Comparison of ENCODE assay signal across 23 cellular contexts in genomic region chr10:44393051-44393630, GRCh38. TPM values are rescaled to one million over a fixed set of nuclear protein-coding genes. Genes with fewer than 3 reads are reported as not detected.
A peak's percentile ranks its signal among the peaks of the same experiment; 100 is the strongest.
DNase-seq lines count a peak whose midpoint lies in the region; ATAC-seq, FAIRE-seq and TF ChIP-seq lines count a peak whose summit lies in the region.
"Had no signal": no experiment of that assay in that cellular context is flagged by ENCODE, and none has a peak within 500 bp of the region (broad histone marks: within the 10 kb centered on the region; RNA-seq: fewer than 3 reads in every experiment).

No MANE protein-coding gene starts in this region.

- no peaks in the 10 kb centered on the region for H3K9me3 Mint-ChIP-seq in T-cell
- H3K9me3 Mint-ChIP-seq: T-helper 1 cell treated with Interleukin-12 subunit alpha and Interleukin-12 subunit beta and Interleukin-4 antibody, amounts not matched to agents 30 μg/mL and 1 μg/mL, for 36 hours had no signal

- no peak overlapping the region for H3K27ac ChIP-seq in esophagus muscularis mucosa (replicated peaks in 1 of 4)
- H3K27ac ChIP-seq in lower lobe of right lung, result no peak overlapping the region
- H3K27ac ChIP-seq: body of pancreas, SJSA1 had no signal

- TF ChIP-seq EP300 in esophagus muscularis mucosa (IDR thresholded peaks at IDR 0.05), result no peak

- no peak for FAIRE-seq in HTR-8/SVneo (lab: Jason Lieb, UNC)

- H3K4me1 ChIP-seq in esophagus muscularis mucosa, result no peaks in the 10 kb centered on the region
- no peaks in the 10 kb centered on the region for H3K4me1 ChIP-seq in lower lobe of right lung
- H3K4me1 ChIP-seq: SJSA1 had no signal

- ATAC-seq in sciatic nerve (peak; percentile 41), lower lobe of right lung (no peak), HG02938 (IDR thresholded peaks at IDR 0.05; ENCODE audit: unreplicated experiment) (no peak), T-cell (replicated peaks in 1 of 4) (no peak)
- ATAC-seq: body of pancreas, HCT116 had no signal

- H3K4me3 ChIP-seq in esophagus muscularis mucosa, result no peak overlapping the region
- no peak overlapping the region for H3K4me3 ChIP-seq in lower lobe of right lung
- H3K4me3 ChIP-seq: body of pancreas, SJSA1 had no signal

- peaks cover 33% of the 10 kb centered on the region in 2 donors for H3K27me3 Mint-ChIP-seq in T-cell

- POLR2A ChIA-PET in T-cell (lab: Charles Lee), result no interaction called here

- H3K4me1 Mint-ChIP-seq in T-cell, result no peaks in the 10 kb centered on the region
- H3K4me1 Mint-ChIP-seq: CD4-positive, CD25-positive, alpha-beta regulatory T cell; memory B cell had no signal

- CTCF ChIA-PET in T-cell (lab: Charles Lee), result no interaction called here

- WGBS in esophagus muscularis mucosa, result 82% methylated on average over 7 of the region's 7 CpGs

- H3K9me3 ChIP-seq in esophagus muscularis mucosa (no peaks in the 10 kb centered on the region), lower lobe of right lung (no peaks in the 10 kb centered on the region)
- H3K9me3 ChIP-seq: body of pancreas, SJSA1 had no signal

- no peak overlapping the region for H3K4me3 Mint-ChIP-seq in T-cell
- H3K4me3 Mint-ChIP-seq: CD4-positive, CD25-positive, alpha-beta regulatory T cell; memory B cell; T-helper 1 cell treated with Interleukin-12 subunit alpha and Interleukin-12 subunit beta and Interleukin-4 antibody, amounts not matched to agents 30 μg/mL and 1 μg/mL, for 36 hours had no signal

- DNase-seq in EH (ENCODE audit: low read depth) (peak; percentile 82), HTR-8/SVneo (ENCODE audit: insufficient read length, low spot score) (peak; percentile 32), esophagus muscularis mucosa (ENCODE audit: extremely low spot score) (peak; percentile 79), sciatic nerve (ENCODE audit: low spot score) (peak; percentile 22), NCI-H2227 treated with DMSO at 0.1 percent for 48 hours (lab: John Stamatoyannopoulos, UW) (no peak), lower lobe of right lung (no peak), T-cell (no peak)
- DNase-seq: activated CD4-positive, alpha-beta T cell treated with anti-CD3 and anti-CD28 coated beads for 48 hours; body of pancreas; CD4-positive, CD25-positive, alpha-beta regulatory T cell; effector CD8-positive, alpha-beta T cell; GDM1; KG1; kidney glomerular epithelial cell; NCI-H1694 treated with DMSO at 0.1 percent for 48 hours; NCI-H345; occipital lobe; trophoblast cell had no signal

- TF ChIP-seq POLR2A in esophagus muscularis mucosa (IDR thresholded peaks at IDR 0.05; ENCODE audit: low read depth), result no peak

- no peaks in the 10 kb centered on the region for H3K36me3 ChIP-seq in esophagus muscularis mucosa
- no peaks in the 10 kb centered on the region for H3K36me3 ChIP-seq in lower lobe of right lung
- H3K36me3 ChIP-seq: SJSA1 had no signal

- intact Hi-C loops in esophagus muscularis mucosa (cut with DNase I) (no loop called here), sciatic nerve (cut with DNase I) (no loop called here), lower lobe of right lung (cut with DNase I) (no loop called here)

- H3K27ac Mint-ChIP-seq in T-cell, result no peak overlapping the region
- H3K27ac Mint-ChIP-seq: CD4-positive, CD25-positive, alpha-beta regulatory T cell; memory B cell; T-helper 1 cell treated with Interleukin-12 subunit alpha and Interleukin-12 subunit beta and Interleukin-4 antibody, amounts not matched to agents 30 μg/mL and 1 μg/mL, for 36 hours had no signal

- TF ChIP-seq CTCF in esophagus muscularis mucosa (IDR thresholded peaks at IDR 0.05) (no peak), lower lobe of right lung (IDR thresholded peaks at IDR 0.05) (no peak)

- H3K27me3 ChIP-seq in esophagus muscularis mucosa (peaks cover 0 to 8% (median 0%) of the 10 kb centered on the region in 4 donors), lower lobe of right lung (ENCODE audit: low read depth) (no peaks in the 10 kb centered on the region)
- H3K27me3 ChIP-seq: body of pancreas, SJSA1 had no signal

- no peaks in the 10 kb centered on the region for H3K36me3 Mint-ChIP-seq in T-cell
- H3K36me3 Mint-ChIP-seq: CD4-positive, CD25-positive, alpha-beta regulatory T cell; memory B cell had no signal

RNA-seq across cellular contexts. Expression of gene CXCL12, which starts 8.2 kb away (rescaled TPM):
- 10 to 100 TPM; 47.9 to 88.8 (median 51.8) TPM for total RNA-seq in esophagus muscularis mucosa
- 394 TPM for total RNA-seq in sciatic nerve
- 73.8 TPM for total RNA-seq in lower lobe of right lung
- total RNA-seq in T-cell, result under 1 TPM in 3 of 5 donors, not detected in 2; 0.53 to 0.63 (median 0.58) TPM
- total RNA-seq: CD4-positive, CD25-positive, alpha-beta regulatory T cell; SJSA1 had no signal

Comparison
In these comparisons a context has a peak if more than half of its experiments do, and no peak if none do; other contexts are left out.
1. DNase-seq: peak in EH (single experiment), HTR-8/SVneo (single experiment), esophagus muscularis mucosa (single experiment) and sciatic nerve (single experiment); none in NCI-H2227 treated with DMSO at 0.1 percent for 48 hours (single experiment), lower lobe of right lung (single experiment) and T-cell (0 of 34).
2. RNA of gene CXCL12, which starts 8.2 kb away (total RNA-seq): 394 TPM in sciatic nerve (single experiment), 73.8 TPM in lower lobe of right lung (single experiment) and 47.9 to 88.8 TPM in esophagus muscularis mucosa; 0.53 to 0.63 TPM in T-cell; every median in the first group is over 10 times any median in the second.